Comparison of ENCODE assay signal across 16 cellular contexts in the genomic region with DNA sequence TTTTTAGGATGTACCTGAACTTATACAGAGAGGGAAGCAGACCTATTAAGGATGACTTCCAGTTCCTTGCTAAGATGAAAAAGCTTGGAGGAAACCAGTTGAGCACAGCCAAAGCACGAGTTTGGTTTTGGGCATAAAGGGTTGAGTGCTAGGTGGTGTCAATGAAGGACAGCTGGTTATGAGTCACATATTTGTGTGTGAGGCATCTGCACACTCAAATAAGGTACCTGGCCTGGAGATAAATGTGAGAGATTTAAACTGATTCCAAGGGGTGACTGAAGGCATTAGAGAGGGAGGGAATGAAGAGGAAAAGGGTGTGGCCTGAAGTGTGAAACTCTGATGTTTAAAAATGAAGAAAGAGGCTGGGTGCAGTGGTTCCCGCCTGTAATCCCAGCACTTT.
A peak's percentile ranks its signal among the peaks of the same experiment; 100 is the strongest.
DNase-seq lines count a peak whose midpoint lies in the region; ATAC-seq, FAIRE-seq and TF ChIP-seq lines count a peak whose summit lies in the region.
"Had no signal": no experiment of that assay in that cellular context is flagged by ENCODE, and none has a peak within 500 bp of the region (broad histone marks: within the 10 kb centered on the region; RNA-seq: fewer than 3 reads in every experiment).

No MANE protein-coding gene starts in this region.

- H3K27ac ChIP-seq in HUES48 (ENCODE audit: low read depth, low read length) (peak overlapping the region; percentile 8), foreskin keratinocyte (no peak overlapping the region)
- H3K27ac ChIP-seq: BLaER1 treated with 17β-estradiol and CSF1 and Interleukin-3, amounts not matched to agents 10 nM and 100 nM had no signal

- TF ChIP-seq POLR2A in GM12892 (IDR thresholded peaks at IDR 0.05; ENCODE audit: low read depth, low read length), result no peak

- H3K27me3 Mint-ChIP-seq in activated CD4-positive, alpha-beta T cell treated with anti-CD3 and anti-CD28 coated beads for 36 hours, result peaks cover 2% of the 10 kb centered on the region
- no peaks in the 10 kb centered on the region for H3K27me3 Mint-ChIP-seq in activated naive CD4-positive, alpha-beta T cell treated with anti-CD3 and anti-CD28 coated beads, Interleukin-2, amount 10 ng/mL, durations not matched to agents 7 days and 5 days

- POLR2A ChIA-PET in activated CD4-positive, alpha-beta T cell treated with anti-CD3 and anti-CD28 coated beads for 36 hours (lab: Charles Lee), result no interaction called here

- H3K9me3 ChIP-seq in HUES48 (ENCODE audit: control insufficient read depth, insufficient read depth, low read length), result no peaks in the 10 kb centered on the region
- H3K9me3 ChIP-seq: BLaER1 treated with 17β-estradiol and CSF1 and Interleukin-3, amounts not matched to agents 10 nM and 100 nM had no signal

- H3K9ac ChIP-seq in HUES48 (ENCODE audit: low read depth, low read length), result no peak overlapping the region
- H3K9ac ChIP-seq: BLaER1 treated with 17β-estradiol and CSF1 and Interleukin-3, amounts not matched to agents 10 nM and 100 nM had no signal

- H3K4me1 ChIP-seq in HUES48 (ENCODE audit: control insufficient read depth, insufficient read depth, low read length) (no peaks in the 10 kb centered on the region), foreskin keratinocyte (no peaks in the 10 kb centered on the region)
- H3K4me1 ChIP-seq: BLaER1 treated with 17β-estradiol and CSF1 and Interleukin-3, amounts not matched to agents 10 nM and 100 nM had no signal

- no peak for TF ChIP-seq CTCF in foreskin keratinocyte (conservative IDR thresholded peaks at IDR 0.05)

- peak; percentile 64 for ATAC-seq in foreskin keratinocyte
- ATAC-seq in activated CD4-positive, alpha-beta T cell treated with anti-CD3 and anti-CD28 coated beads for 36 hours, result no peak
- ATAC-seq: CD8-positive, alpha-beta T cell had no signal

- intact Hi-C loops in activated CD4-positive, alpha-beta T cell treated with anti-CD3 and anti-CD28 coated beads for 36 hours (cut with DNase I, micrococcal nuclease), result no loop called here

- peak; percentile 5 for FAIRE-seq in GM12892 (lab: Jason Lieb, UNC)
- FAIRE-seq: G401.6, GM12891, GM18507, H1 had no signal

- H3K27me3 ChIP-seq in HUES48 (ENCODE audit: control insufficient read depth, insufficient read depth, low read length) (no peaks in the 10 kb centered on the region), foreskin keratinocyte (no peaks in the 10 kb centered on the region)
- H3K27me3 ChIP-seq: BLaER1 treated with 17β-estradiol and CSF1 and Interleukin-3, amounts not matched to agents 10 nM and 100 nM had no signal

- H3K4me3 Mint-ChIP-seq in activated CD4-positive, alpha-beta T cell treated with anti-CD3 and anti-CD28 coated beads for 36 hours, result no peak overlapping the region
- no peak overlapping the region for H3K4me3 Mint-ChIP-seq in activated naive CD4-positive, alpha-beta T cell treated with anti-CD3 and anti-CD28 coated beads, Interleukin-2, amount 10 ng/mL, durations not matched to agents 7 days and 5 days
- H3K4me3 Mint-ChIP-seq: B cell; CD8-positive, alpha-beta T cell; H9 had no signal

- H3K9me3 Mint-ChIP-seq in activated CD4-positive, alpha-beta T cell treated with anti-CD3 and anti-CD28 coated beads for 36 hours (ENCODE audit: low read depth), result no peaks in the 10 kb centered on the region
- H3K9me3 Mint-ChIP-seq in activated naive CD4-positive, alpha-beta T cell treated with anti-CD3 and anti-CD28 coated beads, Interleukin-2, amount 10 ng/mL, durations not matched to agents 7 days and 5 days, result no peaks in the 10 kb centered on the region
- H3K9me3 Mint-ChIP-seq: H9 had no signal

- H3K4me1 Mint-ChIP-seq in activated CD4-positive, alpha-beta T cell treated with anti-CD3 and anti-CD28 coated beads for 36 hours, result no peaks in the 10 kb centered on the region
- no peaks in the 10 kb centered on the region for H3K4me1 Mint-ChIP-seq in activated naive CD4-positive, alpha-beta T cell treated with anti-CD3 and anti-CD28 coated beads, Interleukin-2, amount 10 ng/mL, durations not matched to agents 7 days and 5 days
- H3K4me1 Mint-ChIP-seq: B cell, H9 had no signal

- no peak overlapping the region for H3K4me3 ChIP-seq in HUES48 (ENCODE audit: low read depth, low read length)
- H3K4me3 ChIP-seq: BLaER1 treated with 17β-estradiol and CSF1 and Interleukin-3, amounts not matched to agents 10 nM and 100 nM had no signal

- no peaks in the 10 kb centered on the region for H3K36me3 ChIP-seq in HUES48 (ENCODE audit: control insufficient read depth, insufficient read depth, low read length)
- H3K36me3 ChIP-seq: BLaER1 treated with 17β-estradiol and CSF1 and Interleukin-3, amounts not matched to agents 10 nM and 100 nM had no signal

- CTCF ChIA-PET in activated CD4-positive, alpha-beta T cell treated with anti-CD3 and anti-CD28 coated beads for 36 hours (lab: Charles Lee), result no interaction called here
- CTCF ChIA-PET in activated naive CD4-positive, alpha-beta T cell treated with anti-CD3 and anti-CD28 coated beads, Interleukin-2, amount 10 ng/mL, durations not matched to agents 7 days and 5 days (lab: Charles Lee), result no interaction called here

- no peaks in the 10 kb centered on the region for H3K36me3 Mint-ChIP-seq in activated CD4-positive, alpha-beta T cell treated with anti-CD3 and anti-CD28 coated beads for 36 hours (ENCODE audit: low read depth)
- no peaks in the 10 kb centered on the region for H3K36me3 Mint-ChIP-seq in activated naive CD4-positive, alpha-beta T cell treated with anti-CD3 and anti-CD28 coated beads, Interleukin-2, amount 10 ng/mL, durations not matched to agents 7 days and 5 days
- H3K36me3 Mint-ChIP-seq: CD8-positive, alpha-beta T cell had no signal

- DNase-seq in GM12892 (ENCODE audit: insufficient read length), result no peak
- DNase-seq in foreskin keratinocyte, result peak in 1 of 2 donors; percentile 26
- DNase-seq in activated CD4-positive, alpha-beta T cell treated with anti-CD3 and anti-CD28 coated beads for 36 hours, result no peak
- DNase-seq in GM19238 (ENCODE audit: insufficient read length, low spot score), result no peak
- DNase-seq in activated naive CD4-positive, alpha-beta T cell treated with anti-CD3 and anti-CD28 coated beads, Interleukin-2, amount 10 ng/mL, durations not matched to agents 7 days and 5 days, result no peak
- DNase-seq: Calu3; CD8-positive, alpha-beta T cell; H9; KG1 had no signal

- no peak overlapping the region for H3K27ac Mint-ChIP-seq in activated CD4-positive, alpha-beta T cell treated with anti-CD3 and anti-CD28 coated beads for 36 hours
- no peak overlapping the region for H3K27ac Mint-ChIP-seq in activated naive CD4-positive, alpha-beta T cell treated with anti-CD3 and anti-CD28 coated beads, Interleukin-2, amount 10 ng/mL, durations not matched to agents 7 days and 5 days
- H3K27ac Mint-ChIP-seq: B cell; CD8-positive, alpha-beta T cell; H9 had no signal
